Comparison of ENCODE assay signal across 1 cellular context in genomic region chr1:24185056-24185455, GRCh38.
TF ChIP-seq lines count a peak whose summit lies in the region.

No MANE protein-coding gene starts in this region.

TF ChIP-seq in HepG2, 621 proteins besides CTCF, POLR2A, EP300 and RAD21:
- TF ChIP-seq NR2F6 (IDR thresholded peaks at IDR 0.05) (no peak), NR2F6 (CRISPR knock-in tag; IDR thresholded peaks at IDR 0.05) (no peak), TOPORS (CRISPR knock-in tag; IDR thresholded peaks at IDR 0.05) (no peak), ARNTL (CRISPR knock-in tag; IDR thresholded peaks at IDR 0.05) (no peak), NFE2 (CRISPR knock-in tag; IDR thresholded peaks at IDR 0.05) (no peak), HES4 (CRISPR knock-in tag; IDR thresholded peaks at IDR 0.05; ENCODE audit: borderline replicate concordance) (no peak), MTA1 (CRISPR knock-in tag; IDR thresholded peaks at IDR 0.05; ENCODE audit: borderline replicate concordance) (no peak), DRAP1 (CRISPR knock-in tag; IDR thresholded peaks at IDR 0.05) (no peak), ZSCAN20 (CRISPR knock-in tag; IDR thresholded peaks at IDR 0.05; ENCODE audit: borderline replicate concordance) (no peak), RFXANK (CRISPR knock-in tag; IDR thresholded peaks at IDR 0.05) (no peak), NRL (CRISPR knock-in tag; IDR thresholded peaks at IDR 0.05; ENCODE audit: borderline replicate concordance) (no peak), ZZZ3 (CRISPR knock-in tag; IDR thresholded peaks at IDR 0.05; ENCODE audit: borderline replicate concordance) (no peak), PRPF4 (IDR thresholded peaks at IDR 0.05; ENCODE audit: low read depth, low read length, poor library complexity, severe bottlenecking) (no peak)
- TF ChIP-seq, protein P1, sequence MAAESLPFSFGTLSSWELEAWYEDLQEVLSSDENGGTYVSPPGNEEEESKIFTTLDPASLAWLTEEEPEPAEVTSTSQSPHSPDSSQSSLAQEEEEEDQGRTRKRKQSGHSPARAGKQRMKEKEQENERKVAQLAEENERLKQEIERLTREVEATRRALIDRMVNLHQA (CRISPR knock-in tag; IDR thresholded peaks at IDR 0.05), result no peak
- TF ChIP-seq, protein P2, sequence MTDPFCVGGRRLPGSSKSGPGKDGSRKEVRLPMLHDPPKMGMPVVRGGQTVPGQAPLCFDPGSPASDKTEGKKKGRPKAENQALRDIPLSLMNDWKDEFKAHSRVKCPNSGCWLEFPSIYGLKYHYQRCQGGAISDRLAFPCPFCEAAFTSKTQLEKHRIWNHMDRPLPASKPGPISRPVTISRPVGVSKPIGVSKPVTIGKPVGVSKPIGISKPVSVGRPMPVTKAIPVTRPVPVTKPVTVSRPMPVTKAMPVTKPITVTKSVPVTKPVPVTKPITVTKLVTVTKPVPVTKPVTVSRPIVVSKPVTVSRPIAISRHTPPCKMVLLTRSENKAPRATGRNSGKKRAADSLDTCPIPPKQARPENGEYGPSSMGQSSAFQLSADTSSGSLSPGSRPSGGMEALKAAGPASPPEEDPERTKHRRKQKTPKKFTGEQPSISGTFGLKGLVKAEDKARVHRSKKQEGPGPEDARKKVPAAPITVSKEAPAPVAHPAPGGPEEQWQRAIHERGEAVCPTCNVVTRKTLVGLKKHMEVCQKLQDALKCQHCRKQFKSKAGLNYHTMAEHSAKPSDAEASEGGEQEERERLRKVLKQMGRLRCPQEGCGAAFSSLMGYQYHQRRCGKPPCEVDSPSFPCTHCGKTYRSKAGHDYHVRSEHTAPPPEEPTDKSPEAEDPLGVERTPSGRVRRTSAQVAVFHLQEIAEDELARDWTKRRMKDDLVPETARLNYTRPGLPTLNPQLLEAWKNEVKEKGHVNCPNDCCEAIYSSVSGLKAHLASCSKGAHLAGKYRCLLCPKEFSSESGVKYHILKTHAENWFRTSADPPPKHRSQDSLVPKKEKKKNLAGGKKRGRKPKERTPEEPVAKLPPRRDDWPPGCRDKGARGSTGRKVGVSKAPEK (CRISPR knock-in tag; IDR thresholded peaks at IDR 0.05; ENCODE audit: borderline replicate concordance), result no peak
TF ChIP-seq in HepG2: peak in this region for 0.
